ENCODE assay signal across 1 cellular context in the genomic region with DNA sequence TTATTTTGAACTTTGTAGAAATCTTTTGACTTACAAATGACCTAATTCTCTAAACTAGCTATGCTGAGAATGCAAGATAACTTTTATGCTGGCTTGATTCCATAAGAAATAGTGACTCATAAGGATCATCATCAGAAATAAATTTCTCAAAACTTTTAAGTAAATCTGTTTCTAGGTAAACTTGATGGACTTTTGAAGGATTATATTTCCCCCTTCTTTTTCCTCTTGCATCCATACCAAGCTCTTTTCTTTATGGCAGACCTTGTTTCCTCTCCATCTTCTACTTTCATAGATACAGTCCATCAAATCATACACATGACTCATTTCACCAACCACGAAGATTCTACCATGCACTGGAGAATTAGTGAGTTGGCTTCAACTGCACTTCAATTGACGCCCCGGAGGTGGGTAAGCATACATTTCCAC.
A peak's percentile ranks its signal among the peaks of the same experiment; 100 is the strongest.
TF ChIP-seq lines count a peak whose summit lies in the region.

No MANE protein-coding gene starts in this region.

TF ChIP-seq in SK-N-SH, 30 proteins besides CTCF, POLR2A, EP300 and RAD21 (continued from another document):
- TF ChIP-seq, protein P1, sequence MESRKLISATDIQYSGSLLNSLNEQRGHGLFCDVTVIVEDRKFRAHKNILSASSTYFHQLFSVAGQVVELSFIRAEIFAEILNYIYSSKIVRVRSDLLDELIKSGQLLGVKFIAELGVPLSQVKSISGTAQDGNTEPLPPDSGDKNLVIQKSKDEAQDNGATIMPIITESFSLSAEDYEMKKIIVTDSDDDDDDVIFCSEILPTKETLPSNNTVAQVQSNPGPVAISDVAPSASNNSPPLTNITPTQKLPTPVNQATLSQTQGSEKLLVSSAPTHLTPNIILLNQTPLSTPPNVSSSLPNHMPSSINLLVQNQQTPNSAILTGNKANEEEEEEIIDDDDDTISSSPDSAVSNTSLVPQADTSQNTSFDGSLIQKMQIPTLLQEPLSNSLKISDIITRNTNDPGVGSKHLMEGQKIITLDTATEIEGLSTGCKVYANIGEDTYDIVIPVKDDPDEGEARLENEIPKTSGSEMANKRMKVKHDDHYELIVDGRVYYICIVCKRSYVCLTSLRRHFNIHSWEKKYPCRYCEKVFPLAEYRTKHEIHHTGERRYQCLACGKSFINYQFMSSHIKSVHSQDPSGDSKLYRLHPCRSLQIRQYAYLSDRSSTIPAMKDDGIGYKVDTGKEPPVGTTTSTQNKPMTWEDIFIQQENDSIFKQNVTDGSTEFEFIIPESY (IDR thresholded peaks at IDR 0.05; ENCODE audit: borderline replicate concordance, low read depth): no peak
- TF ChIP-seq GABPA (IDR thresholded peaks at IDR 0.05; ENCODE audit: low read depth) (no peak), SIN3A (IDR thresholded peaks at IDR 0.05; ENCODE audit: borderline replicate concordance, low read depth, low read length) (no peak), TCF12 (IDR thresholded peaks at IDR 0.05) (peak; percentile 78), EZH2phosphoT487 (IDR thresholded peaks at IDR 0.05; ENCODE audit: borderline replicate concordance, low read depth) (no peak), NFIC (IDR thresholded peaks at IDR 0.05; ENCODE audit: borderline replicate concordance) (peak; percentile 86), SMC3 (IDR thresholded peaks at IDR 0.05; ENCODE audit: low read depth, low read length) (no peak), TEAD4 (IDR thresholded peaks at IDR 0.05; ENCODE audit: borderline replicate concordance, insufficient read depth) (peak; percentile 78; the same call in 1 of the 2 replicates), YY1 (IDR thresholded peaks at IDR 0.05; ENCODE audit: low read depth) (no peak), JUND (IDR thresholded peaks at IDR 0.05) (peak; percentile 59), GATA2 (CRISPR knock-in tag; IDR thresholded peaks at IDR 0.05) (no peak), CHD2 (IDR thresholded peaks at IDR 0.05; ENCODE audit: low read length, partially characterized antibody) (no peak), RCOR1 (IDR thresholded peaks at IDR 0.05; ENCODE audit: low read length) (no peak), NRF1 (IDR thresholded peaks at IDR 0.05; ENCODE audit: low read depth, low read length) (no peak), MXI1 (IDR thresholded peaks at IDR 0.05; ENCODE audit: low read depth, low read length) (no peak), RXRA (IDR thresholded peaks at IDR 0.05; ENCODE audit: borderline replicate concordance, low read depth) (peak; percentile 74; the same call in 1 of the 2 replicates), FOSL2 (IDR thresholded peaks at IDR 0.05; ENCODE audit: borderline replicate concordance, low read depth) (peak; percentile 62), POLR2AphosphoS5 (IDR thresholded peaks at IDR 0.05; ENCODE audit: low read depth, low read length) (peak; percentile 39; the same call in 1 of the 2 replicates), MEF2A (IDR thresholded peaks at IDR 0.05; ENCODE audit: borderline replicate concordance, low read depth) (no peak), TAF1 (IDR thresholded peaks at IDR 0.05; ENCODE audit: borderline replicate concordance, low read depth, low read length) (no peak)
- TF ChIP-seq, protein P2, sequence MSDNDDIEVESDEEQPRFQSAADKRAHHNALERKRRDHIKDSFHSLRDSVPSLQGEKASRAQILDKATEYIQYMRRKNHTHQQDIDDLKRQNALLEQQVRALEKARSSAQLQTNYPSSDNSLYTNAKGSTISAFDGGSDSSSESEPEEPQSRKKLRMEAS (IDR thresholded peaks at IDR 0.05; ENCODE audit: low read depth): peak; percentile 80; the same call in 1 of the 2 replicates
- TF ChIP-seq, protein P3, sequence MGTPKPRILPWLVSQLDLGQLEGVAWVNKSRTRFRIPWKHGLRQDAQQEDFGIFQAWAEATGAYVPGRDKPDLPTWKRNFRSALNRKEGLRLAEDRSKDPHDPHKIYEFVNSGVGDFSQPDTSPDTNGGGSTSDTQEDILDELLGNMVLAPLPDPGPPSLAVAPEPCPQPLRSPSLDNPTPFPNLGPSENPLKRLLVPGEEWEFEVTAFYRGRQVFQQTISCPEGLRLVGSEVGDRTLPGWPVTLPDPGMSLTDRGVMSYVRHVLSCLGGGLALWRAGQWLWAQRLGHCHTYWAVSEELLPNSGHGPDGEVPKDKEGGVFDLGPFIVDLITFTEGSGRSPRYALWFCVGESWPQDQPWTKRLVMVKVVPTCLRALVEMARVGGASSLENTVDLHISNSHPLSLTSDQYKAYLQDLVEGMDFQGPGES (IDR thresholded peaks at IDR 0.05; ENCODE audit: low read depth, low read length): no peak
- TF ChIP-seq, protein P4, sequence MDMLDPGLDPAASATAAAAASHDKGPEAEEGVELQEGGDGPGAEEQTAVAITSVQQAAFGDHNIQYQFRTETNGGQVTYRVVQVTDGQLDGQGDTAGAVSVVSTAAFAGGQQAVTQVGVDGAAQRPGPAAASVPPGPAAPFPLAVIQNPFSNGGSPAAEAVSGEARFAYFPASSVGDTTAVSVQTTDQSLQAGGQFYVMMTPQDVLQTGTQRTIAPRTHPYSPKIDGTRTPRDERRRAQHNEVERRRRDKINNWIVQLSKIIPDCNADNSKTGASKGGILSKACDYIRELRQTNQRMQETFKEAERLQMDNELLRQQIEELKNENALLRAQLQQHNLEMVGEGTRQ (IDR thresholded peaks at IDR 0.05; ENCODE audit: borderline replicate concordance, low read depth, low read length): no peak
- TF ChIP-seq, protein P5, sequence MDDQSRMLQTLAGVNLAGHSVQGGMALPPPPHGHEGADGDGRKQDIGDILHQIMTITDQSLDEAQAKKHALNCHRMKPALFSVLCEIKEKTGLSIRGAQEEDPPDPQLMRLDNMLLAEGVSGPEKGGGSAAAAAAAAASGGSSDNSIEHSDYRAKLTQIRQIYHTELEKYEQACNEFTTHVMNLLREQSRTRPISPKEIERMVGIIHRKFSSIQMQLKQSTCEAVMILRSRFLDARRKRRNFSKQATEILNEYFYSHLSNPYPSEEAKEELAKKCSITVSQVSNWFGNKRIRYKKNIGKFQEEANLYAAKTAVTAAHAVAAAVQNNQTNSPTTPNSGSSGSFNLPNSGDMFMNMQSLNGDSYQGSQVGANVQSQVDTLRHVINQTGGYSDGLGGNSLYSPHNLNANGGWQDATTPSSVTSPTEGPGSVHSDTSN (IDR thresholded peaks at IDR 0.05): peak; percentile 50
- TF ChIP-seq, protein P6, sequence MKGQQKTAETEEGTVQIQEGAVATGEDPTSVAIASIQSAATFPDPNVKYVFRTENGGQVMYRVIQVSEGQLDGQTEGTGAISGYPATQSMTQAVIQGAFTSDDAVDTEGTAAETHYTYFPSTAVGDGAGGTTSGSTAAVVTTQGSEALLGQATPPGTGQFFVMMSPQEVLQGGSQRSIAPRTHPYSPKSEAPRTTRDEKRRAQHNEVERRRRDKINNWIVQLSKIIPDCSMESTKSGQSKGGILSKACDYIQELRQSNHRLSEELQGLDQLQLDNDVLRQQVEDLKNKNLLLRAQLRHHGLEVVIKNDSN (IDR thresholded peaks at IDR 0.05; ENCODE audit: borderline replicate concordance, low read depth): no peak
